In the genomic region with DNA sequence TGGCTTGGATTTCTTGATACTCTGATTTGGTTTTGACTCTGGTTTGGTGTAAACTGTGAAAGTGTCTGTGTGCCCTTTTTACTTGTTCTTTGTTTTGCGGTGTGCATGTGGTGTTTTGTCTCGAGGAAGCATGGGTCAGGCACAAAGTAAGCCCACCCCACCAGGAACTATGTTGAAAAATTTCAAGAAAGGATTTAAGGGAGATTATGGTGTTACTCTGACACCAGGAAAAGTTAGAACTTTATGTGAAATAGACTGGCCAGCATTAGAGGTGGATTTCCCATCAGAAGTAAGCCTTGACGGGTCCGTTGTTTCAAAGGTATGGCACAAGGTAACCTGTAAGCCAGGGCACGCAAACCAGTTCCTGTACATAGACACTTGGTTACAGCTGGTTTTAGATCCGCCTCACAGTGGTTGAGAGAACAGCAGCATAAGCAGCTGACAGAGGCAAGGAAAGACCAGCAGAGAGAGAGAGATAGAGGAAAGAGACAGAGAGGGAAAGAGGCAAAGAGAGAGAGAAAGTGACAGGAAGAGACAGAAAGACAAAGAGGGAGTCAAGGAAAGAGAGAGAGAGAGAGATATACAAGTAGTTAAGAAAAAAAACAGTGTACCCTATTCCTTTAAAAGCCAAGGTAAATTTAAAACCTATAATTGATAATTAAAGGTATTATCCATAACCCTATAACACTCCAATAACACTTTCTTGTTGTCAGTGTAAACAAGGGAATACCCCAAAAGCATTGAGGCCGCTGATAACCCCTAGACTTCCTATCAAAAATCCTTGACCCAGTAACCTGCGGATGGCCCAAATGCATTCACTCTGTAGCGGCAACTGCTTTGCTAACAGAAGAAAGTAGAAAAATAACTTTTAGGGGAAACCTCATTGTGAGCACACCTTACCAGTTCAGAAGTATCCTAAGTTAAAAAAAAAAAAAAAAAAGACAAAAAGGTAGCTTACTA, we compare ENCODE assay signal across 1 cellular context.
TF ChIP-seq lines count a peak whose summit lies in the region.

No MANE protein-coding gene starts in this region.

TF ChIP-seq in HepG2, 621 proteins besides CTCF, POLR2A, EP300 and RAD21 (continues in another document):
- TF ChIP-seq SNAI1 (CRISPR knock-in tag; IDR thresholded peaks at IDR 0.05; ENCODE audit: borderline replicate concordance) (no peak), ZNF501 (CRISPR knock-in tag; IDR thresholded peaks at IDR 0.05) (no peak; the same call in 1 of the 2 replicates), ZNF264 (CRISPR knock-in tag; IDR thresholded peaks at IDR 0.05) (0 out of 2 replicates have a peak, but pooled peaks have one; percentile 44), GABPB1 (CRISPR knock-in tag; IDR thresholded peaks at IDR 0.05) (0 out of 2 replicates have a peak, but pooled peaks have one; percentile 2), ZNF326 (CRISPR knock-in tag; IDR thresholded peaks at IDR 0.05; ENCODE audit: borderline replicate concordance) (no peak), WIZ (CRISPR knock-in tag; IDR thresholded peaks at IDR 0.05) (0 out of 2 replicates have a peak, but pooled peaks have one; percentile 14), MEIS2 (CRISPR knock-in tag; IDR thresholded peaks at IDR 0.05) (no peak), ZNF33B (CRISPR knock-in tag; IDR thresholded peaks at IDR 0.05) (no peak), NONO (IDR thresholded peaks at IDR 0.05) (no peak), NONO (CRISPR knock-in tag; conservative IDR thresholded peaks at IDR 0.05) (peak; percentile 35; the same call in 1 of the 2 replicates), ZNF234 (CRISPR knock-in tag; conservative IDR thresholded peaks at IDR 0.05) (no peak), ZNF549 (CRISPR knock-in tag; IDR thresholded peaks at IDR 0.05) (0 out of 2 replicates have a peak, but pooled peaks have one; percentile 55), ZNF30 (CRISPR knock-in tag; IDR thresholded peaks at IDR 0.05) (no peak), TEAD2 (CRISPR knock-in tag; IDR thresholded peaks at IDR 0.05) (no peak), ZNF766 (CRISPR knock-in tag; IDR thresholded peaks at IDR 0.05; ENCODE audit: borderline replicate concordance) (peak; percentile 38; the same call in 1 of the 2 replicates), SIN3A (IDR thresholded peaks at IDR 0.05; ENCODE audit: borderline replicate concordance, low read depth, low read length) (0 out of 2 replicates have a peak, but pooled peaks have one; percentile 6), ZNF468 (CRISPR knock-in tag; IDR thresholded peaks at IDR 0.05) (no peak), ZNF781 (CRISPR knock-in tag; IDR thresholded peaks at IDR 0.05; ENCODE audit: borderline replicate concordance, not compliant biosample characterization) (no peak), HIVEP1 (CRISPR knock-in tag; IDR thresholded peaks at IDR 0.05) (no peak), ZFP36 (IDR thresholded peaks at IDR 0.05; ENCODE audit: borderline replicate concordance, low read depth, low read length, partially characterized antibody) (no peak), ARID2 (CRISPR knock-in tag; IDR thresholded peaks at IDR 0.05; ENCODE audit: borderline replicate concordance) (peak; percentile 46; the same call in 1 of the 2 replicates), ZNF891 (CRISPR knock-in tag; IDR thresholded peaks at IDR 0.05) (no peak), ASH2L (IDR thresholded peaks at IDR 0.05; ENCODE audit: insufficient read length, low read depth, low read length) (peak; percentile 4), FOXA1 (IDR thresholded peaks at IDR 0.05) (0 out of 2 replicates have a peak, but pooled peaks have one; percentile 13), FOXA1 (CRISPR knock-in tag; IDR thresholded peaks at IDR 0.05) (peak; percentile 66), ZNF7 (CRISPR knock-in tag; IDR thresholded peaks at IDR 0.05) (no peak), ZNF382 (CRISPR knock-in tag; IDR thresholded peaks at IDR 0.05; ENCODE audit: borderline replicate concordance) (no peak), SCMH1 (CRISPR knock-in tag; IDR thresholded peaks at IDR 0.05; ENCODE audit: borderline replicate concordance) (no peak), JUND (CRISPR knock-in tag; IDR thresholded peaks at IDR 0.05) (no peak), ZNF562 (CRISPR knock-in tag; IDR thresholded peaks at IDR 0.05; ENCODE audit: borderline replicate concordance) (no peak), ISX (CRISPR knock-in tag; conservative IDR thresholded peaks at IDR 0.05) (peak; percentile 37; the same call in 1 of the 2 replicates), SAP130 (CRISPR knock-in tag; IDR thresholded peaks at IDR 0.05; ENCODE audit: low read depth) (peak; percentile 55), NCOA5 (CRISPR knock-in tag; IDR thresholded peaks at IDR 0.05) (0 out of 2 replicates have a peak, but pooled peaks have one; percentile 28)
- TF ChIP-seq, protein P1, sequence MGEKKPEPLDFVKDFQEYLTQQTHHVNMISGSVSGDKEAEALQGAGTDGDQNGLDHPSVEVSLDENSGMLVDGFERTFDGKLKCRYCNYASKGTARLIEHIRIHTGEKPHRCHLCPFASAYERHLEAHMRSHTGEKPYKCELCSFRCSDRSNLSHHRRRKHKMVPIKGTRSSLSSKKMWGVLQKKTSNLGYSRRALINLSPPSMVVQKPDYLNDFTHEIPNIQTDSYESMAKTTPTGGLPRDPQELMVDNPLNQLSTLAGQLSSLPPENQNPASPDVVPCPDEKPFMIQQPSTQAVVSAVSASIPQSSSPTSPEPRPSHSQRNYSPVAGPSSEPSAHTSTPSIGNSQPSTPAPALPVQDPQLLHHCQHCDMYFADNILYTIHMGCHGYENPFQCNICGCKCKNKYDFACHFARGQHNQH (CRISPR knock-in tag; IDR thresholded peaks at IDR 0.05) = no peak
- TF ChIP-seq, protein P2, sequence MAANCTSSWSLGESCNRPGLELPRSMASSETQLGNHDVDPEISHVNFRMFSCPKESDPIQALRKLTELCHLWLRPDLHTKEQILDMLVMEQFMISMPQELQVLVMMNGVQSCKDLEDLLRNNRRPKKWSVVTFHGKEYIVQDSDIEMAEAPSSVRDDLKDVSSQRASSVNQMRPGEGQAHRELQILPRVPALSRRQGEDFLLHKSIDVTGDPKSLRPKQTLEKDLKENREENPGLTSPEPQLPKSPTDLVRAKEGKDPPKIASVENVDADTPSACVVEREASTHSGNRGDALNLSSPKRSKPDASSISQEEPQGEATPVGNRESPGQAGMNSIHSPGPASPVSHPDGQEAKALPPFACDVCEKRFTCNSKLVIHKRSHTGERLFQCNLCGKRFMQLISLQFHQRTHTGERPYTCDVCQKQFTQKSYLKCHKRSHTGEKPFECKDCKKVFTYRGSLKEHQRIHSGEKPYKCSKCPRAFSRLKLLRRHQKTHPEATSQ (CRISPR knock-in tag; IDR thresholded peaks at IDR 0.05; ENCODE audit: borderline replicate concordance) = no peak; the same call in 1 of the 2 replicates
- TF ChIP-seq, protein P3, sequence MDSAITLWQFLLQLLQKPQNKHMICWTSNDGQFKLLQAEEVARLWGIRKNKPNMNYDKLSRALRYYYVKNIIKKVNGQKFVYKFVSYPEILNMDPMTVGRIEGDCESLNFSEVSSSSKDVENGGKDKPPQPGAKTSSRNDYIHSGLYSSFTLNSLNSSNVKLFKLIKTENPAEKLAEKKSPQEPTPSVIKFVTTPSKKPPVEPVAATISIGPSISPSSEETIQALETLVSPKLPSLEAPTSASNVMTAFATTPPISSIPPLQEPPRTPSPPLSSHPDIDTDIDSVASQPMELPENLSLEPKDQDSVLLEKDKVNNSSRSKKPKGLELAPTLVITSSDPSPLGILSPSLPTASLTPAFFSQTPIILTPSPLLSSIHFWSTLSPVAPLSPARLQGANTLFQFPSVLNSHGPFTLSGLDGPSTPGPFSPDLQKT (CRISPR knock-in tag; IDR thresholded peaks at IDR 0.05; ENCODE audit: borderline replicate concordance) = no peak
- TF ChIP-seq, protein P4, sequence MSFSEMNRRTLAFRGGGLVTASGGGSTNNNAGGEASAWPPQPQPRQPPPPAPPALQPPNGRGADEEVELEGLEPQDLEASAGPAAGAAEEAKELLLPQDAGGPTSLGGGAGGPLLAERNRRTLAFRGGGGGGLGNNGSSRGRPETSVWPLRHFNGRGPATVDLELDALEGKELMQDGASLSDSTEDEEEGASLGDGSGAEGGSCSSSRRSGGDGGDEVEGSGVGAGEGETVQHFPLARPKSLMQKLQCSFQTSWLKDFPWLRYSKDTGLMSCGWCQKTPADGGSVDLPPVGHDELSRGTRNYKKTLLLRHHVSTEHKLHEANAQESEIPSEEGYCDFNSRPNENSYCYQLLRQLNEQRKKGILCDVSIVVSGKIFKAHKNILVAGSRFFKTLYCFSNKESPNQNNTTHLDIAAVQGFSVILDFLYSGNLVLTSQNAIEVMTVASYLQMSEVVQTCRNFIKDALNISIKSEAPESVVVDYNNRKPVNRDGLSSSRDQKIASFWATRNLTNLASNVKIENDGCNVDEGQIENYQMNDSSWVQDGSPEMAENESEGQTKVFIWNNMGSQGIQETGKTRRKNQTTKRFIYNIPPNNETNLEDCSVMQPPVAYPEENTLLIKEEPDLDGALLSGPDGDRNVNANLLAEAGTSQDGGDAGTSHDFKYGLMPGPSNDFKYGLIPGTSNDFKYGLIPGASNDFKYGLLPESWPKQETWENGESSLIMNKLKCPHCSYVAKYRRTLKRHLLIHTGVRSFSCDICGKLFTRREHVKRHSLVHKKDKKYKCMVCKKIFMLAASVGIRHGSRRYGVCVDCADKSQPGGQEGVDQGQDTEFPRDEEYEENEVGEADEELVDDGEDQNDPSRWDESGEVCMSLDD (CRISPR knock-in tag; IDR thresholded peaks at IDR 0.05; ENCODE audit: borderline replicate concordance) = 0 out of 2 replicates have a peak, but pooled peaks have one; percentile 54
- TF ChIP-seq, protein P5, sequence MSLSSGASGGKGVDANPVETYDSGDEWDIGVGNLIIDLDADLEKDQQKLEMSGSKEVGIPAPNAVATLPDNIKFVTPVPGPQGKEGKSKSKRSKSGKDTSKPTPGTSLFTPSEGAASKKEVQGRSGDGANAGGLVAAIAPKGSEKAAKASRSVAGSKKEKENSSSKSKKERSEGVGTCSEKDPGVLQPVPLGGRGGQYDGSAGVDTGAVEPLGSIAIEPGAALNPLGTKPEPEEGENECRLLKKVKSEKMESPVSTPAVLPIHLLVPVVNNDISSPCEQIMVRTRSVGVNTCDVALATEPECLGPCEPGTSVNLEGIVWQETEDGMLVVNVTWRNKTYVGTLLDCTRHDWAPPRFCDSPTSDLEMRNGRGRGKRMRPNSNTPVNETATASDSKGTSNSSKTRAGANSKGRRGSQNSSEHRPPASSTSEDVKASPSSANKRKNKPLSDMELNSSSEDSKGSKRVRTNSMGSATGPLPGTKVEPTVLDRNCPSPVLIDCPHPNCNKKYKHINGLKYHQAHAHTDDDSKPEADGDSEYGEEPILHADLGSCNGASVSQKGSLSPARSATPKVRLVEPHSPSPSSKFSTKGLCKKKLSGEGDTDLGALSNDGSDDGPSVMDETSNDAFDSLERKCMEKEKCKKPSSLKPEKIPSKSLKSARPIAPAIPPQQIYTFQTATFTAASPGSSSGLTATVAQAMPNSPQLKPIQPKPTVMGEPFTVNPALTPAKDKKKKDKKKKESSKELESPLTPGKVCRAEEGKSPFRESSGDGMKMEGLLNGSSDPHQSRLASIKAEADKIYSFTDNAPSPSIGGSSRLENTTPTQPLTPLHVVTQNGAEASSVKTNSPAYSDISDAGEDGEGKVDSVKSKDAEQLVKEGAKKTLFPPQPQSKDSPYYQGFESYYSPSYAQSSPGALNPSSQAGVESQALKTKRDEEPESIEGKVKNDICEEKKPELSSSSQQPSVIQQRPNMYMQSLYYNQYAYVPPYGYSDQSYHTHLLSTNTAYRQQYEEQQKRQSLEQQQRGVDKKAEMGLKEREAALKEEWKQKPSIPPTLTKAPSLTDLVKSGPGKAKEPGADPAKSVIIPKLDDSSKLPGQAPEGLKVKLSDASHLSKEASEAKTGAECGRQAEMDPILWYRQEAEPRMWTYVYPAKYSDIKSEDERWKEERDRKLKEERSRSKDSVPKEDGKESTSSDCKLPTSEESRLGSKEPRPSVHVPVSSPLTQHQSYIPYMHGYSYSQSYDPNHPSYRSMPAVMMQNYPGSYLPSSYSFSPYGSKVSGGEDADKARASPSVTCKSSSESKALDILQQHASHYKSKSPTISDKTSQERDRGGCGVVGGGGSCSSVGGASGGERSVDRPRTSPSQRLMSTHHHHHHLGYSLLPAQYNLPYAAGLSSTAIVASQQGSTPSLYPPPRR (CRISPR knock-in tag; IDR thresholded peaks at IDR 0.05; ENCODE audit: borderline replicate concordance) = peak; percentile 45
- TF ChIP-seq, protein P6, sequence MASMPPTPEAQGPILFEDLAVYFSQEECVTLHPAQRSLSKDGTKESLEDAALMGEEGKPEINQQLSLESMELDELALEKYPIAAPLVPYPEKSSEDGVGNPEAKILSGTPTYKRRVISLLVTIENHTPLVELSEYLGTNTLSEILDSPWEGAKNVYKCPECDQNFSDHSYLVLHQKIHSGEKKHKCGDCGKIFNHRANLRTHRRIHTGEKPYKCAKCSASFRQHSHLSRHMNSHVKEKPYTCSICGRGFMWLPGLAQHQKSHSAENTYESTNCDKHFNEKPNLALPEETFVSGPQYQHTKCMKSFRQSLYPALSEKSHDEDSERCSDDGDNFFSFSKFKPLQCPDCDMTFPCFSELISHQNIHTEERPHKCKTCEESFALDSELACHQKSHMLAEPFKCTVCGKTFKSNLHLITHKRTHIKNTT (CRISPR knock-in tag; IDR thresholded peaks at IDR 0.05) = no peak
- TF ChIP-seq, protein P7, sequence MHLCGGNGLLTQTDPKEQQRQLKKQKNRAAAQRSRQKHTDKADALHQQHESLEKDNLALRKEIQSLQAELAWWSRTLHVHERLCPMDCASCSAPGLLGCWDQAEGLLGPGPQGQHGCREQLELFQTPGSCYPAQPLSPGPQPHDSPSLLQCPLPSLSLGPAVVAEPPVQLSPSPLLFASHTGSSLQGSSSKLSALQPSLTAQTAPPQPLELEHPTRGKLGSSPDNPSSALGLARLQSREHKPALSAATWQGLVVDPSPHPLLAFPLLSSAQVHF (CRISPR knock-in tag; IDR thresholded peaks at IDR 0.05) = 0 out of 2 replicates have a peak, but pooled peaks have one; percentile 8
- TF ChIP-seq, protein P8, sequence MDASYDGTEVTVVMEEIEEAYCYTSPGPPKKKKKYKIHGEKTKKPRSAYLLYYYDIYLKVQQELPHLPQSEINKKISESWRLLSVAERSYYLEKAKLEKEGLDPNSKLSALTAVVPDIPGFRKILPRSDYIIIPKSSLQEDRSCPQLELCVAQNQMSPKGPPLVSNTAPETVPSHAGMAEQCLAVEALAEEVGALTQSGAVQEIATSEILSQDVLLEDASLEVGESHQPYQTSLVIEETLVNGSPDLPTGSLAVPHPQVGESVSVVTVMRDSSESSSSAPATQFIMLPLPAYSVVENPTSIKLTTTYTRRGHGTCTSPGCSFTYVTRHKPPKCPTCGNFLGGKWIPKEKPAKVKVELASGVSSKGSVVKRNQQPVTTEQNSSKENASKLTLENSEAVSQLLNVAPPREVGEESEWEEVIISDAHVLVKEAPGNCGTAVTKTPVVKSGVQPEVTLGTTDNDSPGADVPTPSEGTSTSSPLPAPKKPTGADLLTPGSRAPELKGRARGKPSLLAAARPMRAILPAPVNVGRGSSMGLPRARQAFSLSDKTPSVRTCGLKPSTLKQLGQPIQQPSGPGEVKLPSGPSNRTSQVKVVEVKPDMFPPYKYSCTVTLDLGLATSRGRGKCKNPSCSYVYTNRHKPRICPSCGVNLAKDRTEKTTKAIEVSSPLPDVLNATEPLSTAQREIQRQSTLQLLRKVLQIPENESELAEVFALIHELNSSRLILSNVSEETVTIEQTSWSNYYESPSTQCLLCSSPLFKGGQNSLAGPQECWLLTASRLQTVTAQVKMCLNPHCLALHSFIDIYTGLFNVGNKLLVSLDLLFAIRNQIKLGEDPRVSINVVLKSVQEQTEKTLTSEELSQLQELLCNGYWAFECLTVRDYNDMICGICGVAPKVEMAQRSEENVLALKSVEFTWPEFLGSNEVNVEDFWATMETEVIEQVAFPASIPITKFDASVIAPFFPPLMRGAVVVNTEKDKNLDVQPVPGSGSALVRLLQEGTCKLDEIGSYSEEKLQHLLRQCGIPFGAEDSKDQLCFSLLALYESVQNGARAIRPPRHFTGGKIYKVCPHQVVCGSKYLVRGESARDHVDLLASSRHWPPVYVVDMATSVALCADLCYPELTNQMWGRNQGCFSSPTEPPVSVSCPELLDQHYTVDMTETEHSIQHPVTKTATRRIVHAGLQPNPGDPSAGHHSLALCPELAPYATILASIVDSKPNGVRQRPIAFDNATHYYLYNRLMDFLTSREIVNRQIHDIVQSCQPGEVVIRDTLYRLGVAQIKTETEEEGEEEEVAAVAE (CRISPR knock-in tag; IDR thresholded peaks at IDR 0.05; ENCODE audit: borderline replicate concordance) = no peak
